Comparison of ENCODE assay signal across 35 cellular contexts in the genomic region with DNA sequence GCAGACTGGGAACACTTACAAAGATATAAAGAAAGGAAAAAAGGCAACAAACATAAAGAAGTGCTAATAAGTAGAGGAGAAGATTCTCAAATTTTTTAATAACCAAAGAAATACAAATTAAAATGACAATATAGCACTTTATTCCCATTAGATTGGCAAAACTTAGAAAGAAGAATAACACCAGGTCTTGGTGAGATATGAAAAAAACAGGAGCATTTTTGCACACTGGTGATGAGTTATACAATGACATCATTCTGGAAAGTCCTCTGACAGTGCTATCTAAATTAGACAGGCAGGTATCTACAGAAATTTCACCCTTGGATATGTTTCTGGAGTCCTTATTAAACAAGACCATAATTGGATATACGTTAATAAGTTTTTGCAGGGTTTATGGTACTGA. TPM values are rescaled to one million over a fixed set of nuclear protein-coding genes. Genes with fewer than 3 reads are reported as not detected.
"Had no signal": no experiment of that assay in that cellular context is flagged by ENCODE, and none has a peak within 500 bp of the region (broad histone marks: within the 10 kb centered on the region; RNA-seq: fewer than 3 reads in every experiment).

No MANE protein-coding gene starts in this region.

- H3K4me1 ChIP-seq: adrenal gland, ascending aorta, body of pancreas had no signal

- H3K36me3 ChIP-seq: adrenal gland, ascending aorta, brain microvascular endothelial cell, breast epithelium, cardiac muscle cell had no signal

- H3K9me3 ChIP-seq: adrenal gland, ascending aorta, body of pancreas, breast epithelium had no signal

- FAIRE-seq: astrocyte, bronchial epithelial cell had no signal

- ATAC-seq: activated naive CD4-positive, alpha-beta T cell treated with anti-CD3 and anti-CD28 coated beads, Interleukin-2, amount 50 U/mL, for 72 hours; activated naive CD8-positive, alpha-beta T cell treated with anti-CD3 and anti-CD28 coated beads, Interleukin-2, amount 50 U/mL, for 24 hours; activated T-cell treated with anti-CD3 and anti-CD28 coated beads, Interleukin-2, amount 50 U/mL, for 4 hours; activated T-cell treated with anti-CD3 and anti-CD28 coated beads, Interleukin-2, amount 50 U/mL, for 72 hours; activated T-helper 17 cell treated with anti-CD3 and anti-CD28 coated beads, Interleukin-2, amount 50 U/mL, for 72 hours; body of pancreas had no signal

- H3K4me3 ChIP-seq: adrenal gland, ascending aorta, body of pancreas, breast epithelium, cardiac muscle cell had no signal

- DNase-seq: activated effector memory CD4-positive, alpha-beta T cell treated with anti-CD3 and anti-CD28 coated beads, Interleukin-2, amount 50 U/mL, for 16 hours; activated effector memory CD4-positive, alpha-beta T cell treated with Interleukin-2 at 50 U/mL for 16 hours; activated gamma-delta T cell; activated gamma-delta T cell treated with Interleukin-2 at 50 U/mL for 16 hours; activated naive CD4-positive, alpha-beta T cell; activated naive CD4-positive, alpha-beta T cell treated with anti-CD3 and anti-CD28 coated beads for 36 hours; activated naive CD4-positive, alpha-beta T cell treated with anti-CD3 and anti-CD28 coated beads, Interleukin-2, amount 10 ng/mL, durations not matched to agents 7 days and 5 days; activated naive CD4-positive, alpha-beta T cell treated with anti-CD3 and anti-CD28 coated beads, Interleukin-2, amount 50 U/mL, for 16 hours; activated naive CD4-positive, alpha-beta T cell treated with Interleukin-2 at 50 U/mL for 16 hours; activated naive CD8-positive, alpha-beta T cell treated with anti-CD3 and anti-CD28 coated beads for 36 hours; activated naive CD8-positive, alpha-beta T cell treated with anti-CD3 and anti-CD28 coated beads, Interleukin-2, amount 10 ng/mL, durations not matched to agents 7 days and 5 days; activated naive CD8-positive, alpha-beta T cell treated with anti-CD3 and anti-CD28 coated beads, Interleukin-2, amount 50 U/mL, for 24 hours; activated T-cell treated with anti-CD3 and anti-CD28 coated beads, Interleukin-2, amount 50 U/mL, for 1 hour; activated T-cell treated with anti-CD3 and anti-CD28 coated beads, Interleukin-2, amount 50 U/mL, for 24 hours; activated T-cell treated with anti-CD3 and anti-CD28 coated beads, Interleukin-2, amount 50 U/mL, for 4 hours; activated T-cell treated with anti-CD3 and anti-CD28 coated beads, Interleukin-2, amount 50 U/mL, for 48 hours; activated T-cell treated with anti-CD3 and anti-CD28 coated beads, Interleukin-2, amount 50 U/mL, for 72 hours; adrenal gland; amniotic stem cell; amygdala; anterior cingulate cortex; aorta; body of pancreas; brain microvascular endothelial cell; central memory CD4-positive, alpha-beta T cell; cerebellar nuclear complex had no signal

- H3K27ac ChIP-seq: adrenal gland, ascending aorta, body of pancreas, brain microvascular endothelial cell, breast epithelium, cardiac muscle cell had no signal

- H3K27me3 ChIP-seq: adrenal gland, ascending aorta, body of pancreas, brain microvascular endothelial cell, breast epithelium, cardiac muscle cell had no signal

RNA-seq across cellular contexts. Expression of gene DRD1, which starts 24.9 kb away (rescaled TPM):
- total RNA-seq: activated naive CD4-positive, alpha-beta T cell treated with anti-CD3 and anti-CD28 coated beads for 36 hours; activated naive CD4-positive, alpha-beta T cell treated with anti-CD3 and anti-CD28 coated beads, Interleukin-2, amount 50 U/mL, for 72 hours; activated naive CD8-positive, alpha-beta T cell treated with anti-CD3 and anti-CD28 coated beads for 36 hours; activated naive CD8-positive, alpha-beta T cell treated with anti-CD3 and anti-CD28 coated beads, Interleukin-2, amount 10 ng/mL, durations not matched to agents 7 days and 5 days; activated T-cell treated with anti-CD3 and anti-CD28 coated beads, Interleukin-2, amount 50 U/mL, for 72 hours; activated T-helper 1 cell treated with anti-CD3 and anti-CD28 coated beads, Interleukin-12 subunit alpha, Interleukin-12 subunit beta, Interleukin-2, Interleukin-4 antibody, amounts not matched to agents 30 ng/mL and 10 ng/mL and 1 ng/mL, durations not matched to agents 14 hours and 24 hours and 36 hours; activated T-helper 17 cell treated with anti-CD3 and anti-CD28 coated beads, Interleukin-2, amount 50 U/mL, for 72 hours; activated T-helper 2 cell treated with anti-CD3 and anti-CD28 coated beads, Interferon-gamma antibody, Interleukin-2, Interleukin-4, amounts not matched to agents 10 μg/mL and 5 μg/mL and 100 μg/mL, durations not matched to agents 14 hours and 24 hours and 36 hours; body of pancreas; bronchial epithelial cell had no signal
